ENCODE assay signal across 19 cellular contexts in the genomic region with DNA sequence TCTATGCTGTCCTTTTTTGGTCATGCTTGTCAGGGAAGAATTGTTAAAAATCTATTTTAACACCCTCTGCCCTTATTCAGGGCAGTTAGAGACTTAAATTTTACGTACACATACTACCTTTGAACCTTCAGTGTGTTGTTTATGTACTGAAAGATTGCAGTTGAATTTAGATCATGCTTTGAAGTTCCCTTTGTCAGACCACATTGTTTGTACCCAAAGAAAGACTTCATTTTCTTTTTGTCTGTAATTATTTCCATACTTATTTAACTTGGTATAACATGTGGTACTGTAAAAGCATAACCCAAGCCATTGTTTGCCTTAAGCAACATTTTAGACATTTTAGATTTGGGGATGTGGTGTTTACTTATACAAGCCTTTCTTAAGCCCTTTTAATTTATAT.
"Had no signal": no experiment of that assay in that cellular context is flagged by ENCODE, and none has a peak within 500 bp of the region (broad histone marks: within the 10 kb centered on the region; RNA-seq: fewer than 3 reads in every experiment).

No MANE protein-coding gene starts in this region.

- FAIRE-seq: colon, frontal cortex, small intestine had no signal

- H3K4me3 Mint-ChIP-seq: dendritic cell treated with granulocyte-macrophage colony-stimulating factor and Interleukin-4, amounts not matched to agents 40 ng/mL and 50 ng/mL, for 4 days; effector memory CD8-positive, alpha-beta T cell; naive thymus-derived CD8-positive, alpha-beta T cell had no signal

- H3K27ac Mint-ChIP-seq: dendritic cell treated with granulocyte-macrophage colony-stimulating factor and Interleukin-4, amounts not matched to agents 40 ng/mL and 50 ng/mL, for 4 days; effector memory CD8-positive, alpha-beta T cell had no signal

- H3K27me3 Mint-ChIP-seq: dendritic cell treated with granulocyte-macrophage colony-stimulating factor and Interleukin-4, amounts not matched to agents 40 ng/mL and 50 ng/mL, for 4 days; effector memory CD8-positive, alpha-beta T cell; naive thymus-derived CD8-positive, alpha-beta T cell had no signal

- H3K9me3 Mint-ChIP-seq: dendritic cell treated with granulocyte-macrophage colony-stimulating factor and Interleukin-4, amounts not matched to agents 40 ng/mL and 50 ng/mL, for 4 days; effector memory CD8-positive, alpha-beta T cell; naive thymus-derived CD8-positive, alpha-beta T cell had no signal

- H3K4me3 ChIP-seq: heart left ventricle, mucosa of descending colon, stomach, thoracic aorta, transverse colon had no signal

- H3K27ac ChIP-seq: heart left ventricle, neutrophil, stomach, transverse colon had no signal

- DNase-seq: effector memory CD8-positive, alpha-beta T cell; heart left ventricle; hypothalamus; islet precursor cell; mammary epithelial cell; mucosa of descending colon; naive thymus-derived CD8-positive, alpha-beta T cell; posterior cingulate gyrus; small intestine; stimulated activated CD4-positive, alpha-beta T cell treated with anti-CD3 and anti-CD28 coated beads, Interleukin-12 subunit alpha, Interleukin-12 subunit beta, amount 100 ng/mL, for 4 hours; stimulated activated naive CD4-positive, alpha-beta T cell; stomach; substantia nigra; transverse colon had no signal

- H3K36me3 Mint-ChIP-seq: naive thymus-derived CD8-positive, alpha-beta T cell had no signal

- H3K36me3 ChIP-seq: neutrophil, stomach, thoracic aorta, transverse colon had no signal

- H3K9me3 ChIP-seq: heart left ventricle, mucosa of descending colon, neutrophil, stomach, thoracic aorta, transverse colon had no signal

- H3K27me3 ChIP-seq: neutrophil, stomach, transverse colon had no signal
